In genomic region chr3:38620236-38620635, GRCh38 we compare ENCODE assay signal across 22 cellular contexts. TPM values are rescaled to one million over a fixed set of nuclear protein-coding genes. Genes with fewer than 3 reads are reported as not detected.
"Had no signal": no experiment of that assay in that cellular context is flagged by ENCODE, and none has a peak within 500 bp of the region (broad histone marks: within the 10 kb centered on the region; RNA-seq: fewer than 3 reads in every experiment).

No MANE protein-coding gene starts in this region.

- H3K4me1 Mint-ChIP-seq: activated naive CD4-positive, alpha-beta T cell treated with anti-CD3 and anti-CD28 coated beads, Interleukin-2, amount 50 U/mL, for 24 hours; central memory CD8-positive, alpha-beta T cell; stimulated activated naive CD8-positive, alpha-beta T cell treated with anti-CD3 and anti-CD28 coated beads, Interleukin-15, amount 100 ng/mL, for 72 hours had no signal

- ATAC-seq: heart left ventricle; left colon; pancreas; psoas muscle; stimulated activated naive CD8-positive, alpha-beta T cell treated with anti-CD3 and anti-CD28 coated beads, Interleukin-15, amount 100 ng/mL, for 72 hours; WTC11 had no signal

- H3K4me1 ChIP-seq: breast epithelium, pancreas, psoas muscle, transverse colon had no signal

- H3K4me3 Mint-ChIP-seq: activated naive CD4-positive, alpha-beta T cell treated with anti-CD3 and anti-CD28 coated beads, Interleukin-2, amount 50 U/mL, for 24 hours; central memory CD8-positive, alpha-beta T cell; nephron; stimulated activated naive CD8-positive, alpha-beta T cell treated with anti-CD3 and anti-CD28 coated beads, Interleukin-15, amount 100 ng/mL, for 72 hours; WTC11 had no signal

- H3K27me3 Mint-ChIP-seq: activated naive CD4-positive, alpha-beta T cell treated with anti-CD3 and anti-CD28 coated beads, Interleukin-2, amount 50 U/mL, for 24 hours; central memory CD8-positive, alpha-beta T cell; stimulated activated naive CD8-positive, alpha-beta T cell treated with anti-CD3 and anti-CD28 coated beads, Interleukin-15, amount 100 ng/mL, for 72 hours had no signal

- H3K36me3 ChIP-seq: breast epithelium, pancreas, transverse colon had no signal

- H3K4me3 ChIP-seq: breast epithelium, coronary artery, esophagus muscularis mucosa, heart left ventricle, pancreas, psoas muscle, right atrium auricular region, transverse colon had no signal

- H3K9me3 ChIP-seq: breast epithelium, esophagus muscularis mucosa, heart left ventricle, pancreas, psoas muscle, right atrium auricular region, transverse colon had no signal

- H3K27ac ChIP-seq: breast epithelium, coronary artery, esophagus muscularis mucosa, pancreas, psoas muscle, right atrium auricular region, transverse colon had no signal

- H3K36me3 Mint-ChIP-seq: activated naive CD4-positive, alpha-beta T cell treated with anti-CD3 and anti-CD28 coated beads, Interleukin-2, amount 50 U/mL, for 24 hours; WTC11 had no signal

- H3K27me3 ChIP-seq: breast epithelium, esophagus muscularis mucosa, heart left ventricle, pancreas, right atrium auricular region, transverse colon had no signal

- H3K9me3 Mint-ChIP-seq: activated naive CD4-positive, alpha-beta T cell treated with anti-CD3 and anti-CD28 coated beads, Interleukin-2, amount 50 U/mL, for 24 hours; central memory CD8-positive, alpha-beta T cell; nephron; stimulated activated naive CD8-positive, alpha-beta T cell treated with anti-CD3 and anti-CD28 coated beads, Interleukin-15, amount 100 ng/mL, for 72 hours; WTC11 had no signal

- H3K27ac Mint-ChIP-seq: activated naive CD4-positive, alpha-beta T cell treated with anti-CD3 and anti-CD28 coated beads, Interleukin-2, amount 50 U/mL, for 24 hours; nephron; stimulated activated naive CD8-positive, alpha-beta T cell treated with anti-CD3 and anti-CD28 coated beads, Interleukin-15, amount 100 ng/mL, for 72 hours; WTC11 had no signal

- DNase-seq: activated gamma-delta T cell treated with Interleukin-2 at 50 U/mL for 16 hours; activated T-cell treated with anti-CD3 and anti-CD28 coated beads, Interleukin-2, amount 50 U/mL, for 1 hour; anterior cingulate cortex; left colon; mesenchymal stem cell; psoas muscle; stimulated activated CD4-positive, alpha-beta T cell treated with anti-CD3 and anti-CD28 coated beads, Interleukin-12 subunit alpha, Interleukin-12 subunit beta, amount 100 ng/mL, for 4 hours; stimulated activated CD4-positive, alpha-beta T cell treated with anti-CD3 and anti-CD28 coated beads, Interleukin-4, amount 100 ng/mL, for 4 hours; stimulated activated naive CD8-positive, alpha-beta T cell treated with anti-CD3 and anti-CD28 coated beads, Interleukin-15, amount 100 ng/mL, for 72 hours; T1000; transverse colon had no signal

RNA-seq across cellular contexts. Expression of gene SCN5A, which starts 29.3 kb away (rescaled TPM):
- total RNA-seq: mononuclear cell had no signal
